ENCODE assay signal across 20 cellular contexts in genomic region chr10:99007457-99007856, GRCh38.
"Had no signal": no experiment of that assay in that cellular context is flagged by ENCODE, and none has a peak within 500 bp of the region (broad histone marks: within the 10 kb centered on the region; RNA-seq: fewer than 3 reads in every experiment).

No MANE protein-coding gene starts in this region.

- FAIRE-seq: RCC 7860 had no signal

- H3K9me3 ChIP-seq: MG63, SJSA1 had no signal

- H3K4me1 ChIP-seq: SJSA1 had no signal

- H3K4me3 ChIP-seq: MG63, SJSA1, SK-N-MC had no signal

- H3K36me3 ChIP-seq: MG63, SJSA1 had no signal

- H3K27me3 ChIP-seq: MG63, SJSA1 had no signal

- H3K27ac ChIP-seq: SJSA1, SK-N-MC had no signal

- DNase-seq: KBM-7, MG63, NCI-H1092, NCI-H1105 treated with DMSO at 0.1 percent for 48 hours, NCI-H1417 treated with DMSO at 0.1 percent for 48 hours, NCI-H146, NCI-H1694 treated with DMSO at 0.1 percent for 48 hours, NCI-H1930, NCI-H2081, NCI-H2107, NCI-H2227 treated with DMSO at 0.1 percent for 48 hours, NCI-H524, NCI-H526 treated with DMSO at 0.1 percent for 48 hours, NCI-H748 treated with DMSO at 0.1 percent for 48 hours, Right ventricle myocardium superior, RPMI8226, SIG-M5 had no signal
